In genomic region chr1:66374148-66374547, GRCh38 we compare ENCODE assay signal across 9 cellular contexts.
DNase-seq lines count a peak whose midpoint lies in the region; ATAC-seq, FAIRE-seq and TF ChIP-seq lines count a peak whose summit lies in the region.
"Had no signal": no experiment of that assay in that cellular context is flagged by ENCODE, and none has a peak within 500 bp of the region (broad histone marks: within the 10 kb centered on the region; RNA-seq: fewer than 3 reads in every experiment).

No MANE protein-coding gene starts in this region.

- in situ Hi-C loops in IMR-90 (cut with MboI; ENCODE audit: low sequenced_read_pairs): no loop called here

- H3K18ac ChIP-seq in IMR-90 (ENCODE audit: low read depth, low read length) (peak overlapping the region; percentile 30; the same call in 1 of the 2 replicates), trophoblast cell (ENCODE audit: low read length) (no peak overlapping the region)

- H3K27ac Mint-ChIP-seq in WTC11: no peak overlapping the region

- H3K36me3 Mint-ChIP-seq in WTC11: peaks cover 29% of the 10 kb centered on the region

- TF ChIP-seq RAD21 in IMR-90 (IDR thresholded peaks at IDR 0.05; ENCODE audit: low read length): no peak

- ATAC-seq in GM21576 (IDR thresholded peaks at IDR 0.05; ENCODE audit: unreplicated experiment) (peak; percentile 45), IMR-90 (ENCODE audit: low read depth) (no peak), left lung (peak; percentile 20), WTC11 (no peak), pancreas (no peak)

- no peak overlapping the region for H3K4me3 ChIP-seq in IMR-90 (ENCODE audit: insufficient read depth, low read depth, low read length)
- no peak overlapping the region for H3K4me3 ChIP-seq in left lung
- no peak overlapping the region for H3K4me3 ChIP-seq in trophoblast cell (ENCODE audit: low read depth, low read length)
- no peak overlapping the region for H3K4me3 ChIP-seq in pancreas
- H3K4me3 ChIP-seq: lung had no signal

- no peak overlapping the region for H2BK15ac ChIP-seq in IMR-90 (ENCODE audit: low read depth, low read length)

- peak overlapping the region; percentile 20; the same call in 1 of the 2 replicates for H3K14ac ChIP-seq in IMR-90 (replicated peaks; ENCODE audit: low read depth, low read length)
- H3K14ac ChIP-seq in trophoblast cell (ENCODE audit: low read length): no peak overlapping the region

- no peak overlapping the region for H2BK12ac ChIP-seq in trophoblast cell (ENCODE audit: low read length)

- H2BK120ac ChIP-seq in IMR-90 (ENCODE audit: low read depth, low read length): no peak overlapping the region
- no peak overlapping the region for H2BK120ac ChIP-seq in trophoblast cell (ENCODE audit: insufficient read depth, low read length, poor library complexity)

- H3K79me1 ChIP-seq in IMR-90 (ENCODE audit: low read depth in 1 of 2, low read length in 2 of 2) (peaks cover 6 to 21% of the 10 kb centered on the region in 2 experiments; a peak in 3 of 4 replicates), trophoblast cell (ENCODE audit: low read length) (peaks cover 3% of the 10 kb centered on the region)

- peaks cover 13% of the 10 kb centered on the region for H3K9me1 ChIP-seq in IMR-90 (ENCODE audit: insufficient read depth, low read length)

- H3K27me3 ChIP-seq in IMR-90 (ENCODE audit: control insufficient read depth, insufficient read depth, low read length): no peaks in the 10 kb centered on the region
- no peaks in the 10 kb centered on the region for H3K27me3 ChIP-seq in left lung
- H3K27me3 ChIP-seq in trophoblast cell (ENCODE audit: insufficient read depth, low read length): no peaks in the 10 kb centered on the region
- H3K27me3 ChIP-seq in pancreas: no peaks in the 10 kb centered on the region

- H3K9ac ChIP-seq in IMR-90 (ENCODE audit: low read depth, low read length) (no peak overlapping the region), trophoblast cell (ENCODE audit: low read length) (no peak overlapping the region)

- dilution Hi-C loops in IMR-90 (cut with HindIII; ENCODE audit: low sequenced_read_pairs, unreplicated experiment): no loop called here

- WGBS in IMR-90 (ENCODE audit: extremely low coverage in 2 of 2, insufficient read length in 1 of 2), 2 experiments: no CpG with 5 or more reads among the region's 2 CpGs
- WGBS in trophoblast cell (ENCODE audit: extremely low coverage, insufficient coverage, insufficient read length): no CpG with 5 or more reads among the region's 2 CpGs
- WGBS in pancreas, 2 donors: 83% methylated on average over 2 of the region's 2 CpGs

- no peak overlapping the region for H2AK5ac ChIP-seq in IMR-90 (ENCODE audit: low read depth, low read length)
- H2AK5ac ChIP-seq in trophoblast cell (ENCODE audit: low read length): no peak overlapping the region

- POLR2A ChIA-PET in IMR-90 (lab: Charles Lee; ENCODE audit: unreplicated experiment): no interaction called here
- POLR2A ChIA-PET in WTC11 (lab: Charles Lee): no interaction called here

- H4K91ac ChIP-seq in IMR-90 (ENCODE audit: insufficient read depth, low read depth, low read length) (no peak overlapping the region), trophoblast cell (ENCODE audit: low read depth, low read length) (no peak overlapping the region)

- H4K5ac ChIP-seq in IMR-90 (ENCODE audit: low read depth, low read length): peak overlapping the region; percentile 28; the same call in 1 of the 2 replicates

- intact Hi-C loops in IMR-90 (cut with micrococcal nuclease): loop anchor here (5.0 kb wide), 2 partner anchors 42 to 128 kb away; no protein-coding TSS in a partner anchor
- intact Hi-C loops in left lung (cut with DNase I): no loop called here
- intact Hi-C loops in pancreas (cut with DNase I): no loop called here

- no peak overlapping the region for H2AK9ac ChIP-seq in IMR-90 (replicated peaks; ENCODE audit: low read depth, low read length, poor library complexity)

- peaks cover 3% of the 10 kb centered on the region; the same call in 1 of the 2 replicates for H4K20me1 ChIP-seq in IMR-90 (ENCODE audit: insufficient read depth, low read length)

- no peaks in the 10 kb centered on the region for H3K27me3 Mint-ChIP-seq in WTC11 (ENCODE audit: low read depth)

- no TSS peak for BruUV-seq in IMR-90 (replicated peaks; lab: Mats Ljungman, UMichigan)

- no peak overlapping the region; the same call in 1 of the 2 replicates for H3K4me2 ChIP-seq in IMR-90 (ENCODE audit: low read depth, low read length)
- H3K4me2 ChIP-seq in trophoblast cell (ENCODE audit: low read length): no peak overlapping the region

- no peak for TF ChIP-seq CTCF in IMR-90 (conservative IDR thresholded peaks at IDR 0.05; ENCODE audit: low read depth, low read length)
- TF ChIP-seq CTCF in left lung (IDR thresholded peaks at IDR 0.05): no peak
- TF ChIP-seq CTCF in WTC11 (IDR thresholded peaks at IDR 0.05): no peak
- no peak for TF ChIP-seq CTCF in pancreas (IDR thresholded peaks at IDR 0.05)

- DNase-seq in GM12892 (ENCODE audit: insufficient read length): no peak
- no peak for DNase-seq in IMR-90
- no peak for DNase-seq in left lung
- DNase-seq in WTC11 (ENCODE audit: low spot score): no peak
- DNase-seq in trophoblast cell: no peak
- no peak for DNase-seq in activated CD4-positive, alpha-beta T cell treated with anti-CD3 and anti-CD28 coated beads for 4 hours
- DNase-seq in pancreas: no peak

- H3K4ac ChIP-seq in IMR-90 (ENCODE audit: low read depth, low read length): no peak overlapping the region; the same call in 1 of the 2 replicates
- H3K4ac ChIP-seq in trophoblast cell (ENCODE audit: low read depth, low read length): no peak overlapping the region

- no peaks in the 10 kb centered on the region for H3K79me2 ChIP-seq in trophoblast cell (ENCODE audit: control insufficient read depth, insufficient read depth, low read length, poor library complexity)

- no peak overlapping the region for H2BK20ac ChIP-seq in IMR-90 (ENCODE audit: low read depth, low read length)

- H3K27ac ChIP-seq in IMR-90 (ENCODE audit: insufficient read depth, low read length) (no peak overlapping the region), left lung (peak overlapping the region; percentile 53 to 88), trophoblast cell (ENCODE audit: low read depth, low read length) (no peak overlapping the region), pancreas (no peak overlapping the region)

- FAIRE-seq in GM12892 (lab: Jason Lieb, UNC): peak; percentile 94
- no peak for FAIRE-seq in pancreas (lab: Jason Lieb, UNC)

- H2BK5ac ChIP-seq in IMR-90 (ENCODE audit: low read depth, low read length, poor library complexity, severe bottlenecking) (peak overlapping the region; percentile 73), trophoblast cell (ENCODE audit: low read depth, low read length, poor library complexity) (no peak overlapping the region)

- H4K12ac ChIP-seq in trophoblast cell (ENCODE audit: low read depth, low read length): no peak overlapping the region

- H2AFZ ChIP-seq in IMR-90 (replicated peaks; ENCODE audit: low read length, poor library complexity) (no peak overlapping the region), trophoblast cell (ENCODE audit: insufficient read depth, low read length, poor library complexity) (no peak overlapping the region)

- H3K4me3 Mint-ChIP-seq in WTC11: no peak overlapping the region

- H3K4me1 Mint-ChIP-seq in WTC11: 0 out of 2 replicates have a peak, but pooled peaks cover 3% of the 10 kb centered on the region

- H3K36me3 ChIP-seq in IMR-90 (ENCODE audit: control insufficient read depth, insufficient read depth, low read length): peaks cover 28% of the 10 kb centered on the region
- H3K36me3 ChIP-seq in left lung: peaks cover 0 to 37% of the 10 kb centered on the region in 2 donors
- no peaks in the 10 kb centered on the region for H3K36me3 ChIP-seq in trophoblast cell (ENCODE audit: control insufficient read depth in 1 of 2, insufficient read depth in 2 of 2, low read length in 2 of 2)
- H3K36me3 ChIP-seq in pancreas: no peaks in the 10 kb centered on the region

- H3K4me1 ChIP-seq in IMR-90 (ENCODE audit: control insufficient read depth, insufficient read depth, low read length) (peaks cover 22% of the 10 kb centered on the region), left lung (peaks cover 0 to 67% of the 10 kb centered on the region in 2 donors), trophoblast cell (ENCODE audit: control insufficient read depth in 1 of 2, insufficient read depth in 2 of 2, low read length in 2 of 2) (peaks cover 0 to 7% of the 10 kb centered on the region in 2 experiments), pancreas (no peaks in the 10 kb centered on the region)

- TF ChIP-seq POLR2A in GM12892 (IDR thresholded peaks at IDR 0.05; ENCODE audit: low read depth, low read length) (no peak; the same call in 1 of the 2 replicates), IMR-90 (IDR thresholded peaks at IDR 0.05; ENCODE audit: low read depth, low read length) (no peak)

- no peaks in the 10 kb centered on the region for H3K9me3 Mint-ChIP-seq in WTC11

- peak overlapping the region; percentile 28; the same call in 1 of the 2 replicates for H3K23ac ChIP-seq in IMR-90 (ENCODE audit: low read depth, low read length)
- no peak overlapping the region for H3K23ac ChIP-seq in trophoblast cell (ENCODE audit: low read length)

- H3K9me3 ChIP-seq in IMR-90 (ENCODE audit: control insufficient read depth, insufficient read depth, low read length) (no peaks in the 10 kb centered on the region), left lung (no peaks in the 10 kb centered on the region), trophoblast cell (ENCODE audit: insufficient read depth, low read depth, low read length) (peaks cover 1% of the 10 kb centered on the region), pancreas (no peaks in the 10 kb centered on the region)

- no peak overlapping the region for H3K56ac ChIP-seq in IMR-90 (ENCODE audit: extremely low read depth, insufficient read depth, low read length)

- CTCF ChIA-PET in IMR-90 (lab: Yijun Ruan, JAX): no interaction called here
- CTCF ChIA-PET in WTC11 (lab: Charles Lee): interaction anchor here (1.5 to 1.7 kb wide), 2 partner anchors 70 to 99 kb away, joined by 3 to 10 read pairs; no protein-coding TSS in a partner anchor

- H4K8ac ChIP-seq in IMR-90 (ENCODE audit: low read depth in 2 of 2, low read length in 2 of 2): no peak overlapping the region
- no peak overlapping the region for H4K8ac ChIP-seq in trophoblast cell (ENCODE audit: low read depth, low read length)

TF ChIP-seq in IMR-90, 13 proteins besides CTCF, POLR2A, EP300 and RAD21 (continues in another document):
- no peak for TF ChIP-seq NFE2L2 (IDR thresholded peaks at IDR 0.05; ENCODE audit: low read depth, low read length)

TF ChIP-seq in WTC11, 78 proteins besides CTCF, POLR2A, EP300 and RAD21:
- TF ChIP-seq FOXK1 (CRISPR knock-in tag; IDR thresholded peaks at IDR 0.05) (no peak), NFE2L1 (CRISPR knock-in tag; IDR thresholded peaks at IDR 0.05) (no peak), ATF1 (CRISPR knock-in tag; IDR thresholded peaks at IDR 0.05) (no peak), ZNF423 (CRISPR knock-in tag; IDR thresholded peaks at IDR 0.05) (no peak), RORB (CRISPR knock-in tag; IDR thresholded peaks at IDR 0.05) (no peak), PRRX2 (CRISPR knock-in tag; IDR thresholded peaks at IDR 0.05) (no peak), NR3C1 (CRISPR knock-in tag; conservative IDR thresholded peaks at IDR 0.05; ENCODE audit: low read depth) (no peak), NFATC4 (CRISPR knock-in tag; IDR thresholded peaks at IDR 0.05) (no peak), ZNF396 (CRISPR knock-in tag; IDR thresholded peaks at IDR 0.05; ENCODE audit: borderline replicate concordance) (no peak)

Comparison
In these comparisons a context has a peak if more than half of its experiments do, and no peak if none do; other contexts are left out.
1. ATAC-seq: peak in GM21576 (single experiment) and left lung (single experiment); none in IMR-90 (single experiment), WTC11 (single experiment) and pancreas (0 of 4).
2. H3K27ac ChIP-seq: peak in left lung (2 of 2); none in IMR-90 (single experiment), trophoblast cell (single experiment) and pancreas (0 of 4).